2 cellular contexts compared by ENCODE assay signal in the genomic region with DNA sequence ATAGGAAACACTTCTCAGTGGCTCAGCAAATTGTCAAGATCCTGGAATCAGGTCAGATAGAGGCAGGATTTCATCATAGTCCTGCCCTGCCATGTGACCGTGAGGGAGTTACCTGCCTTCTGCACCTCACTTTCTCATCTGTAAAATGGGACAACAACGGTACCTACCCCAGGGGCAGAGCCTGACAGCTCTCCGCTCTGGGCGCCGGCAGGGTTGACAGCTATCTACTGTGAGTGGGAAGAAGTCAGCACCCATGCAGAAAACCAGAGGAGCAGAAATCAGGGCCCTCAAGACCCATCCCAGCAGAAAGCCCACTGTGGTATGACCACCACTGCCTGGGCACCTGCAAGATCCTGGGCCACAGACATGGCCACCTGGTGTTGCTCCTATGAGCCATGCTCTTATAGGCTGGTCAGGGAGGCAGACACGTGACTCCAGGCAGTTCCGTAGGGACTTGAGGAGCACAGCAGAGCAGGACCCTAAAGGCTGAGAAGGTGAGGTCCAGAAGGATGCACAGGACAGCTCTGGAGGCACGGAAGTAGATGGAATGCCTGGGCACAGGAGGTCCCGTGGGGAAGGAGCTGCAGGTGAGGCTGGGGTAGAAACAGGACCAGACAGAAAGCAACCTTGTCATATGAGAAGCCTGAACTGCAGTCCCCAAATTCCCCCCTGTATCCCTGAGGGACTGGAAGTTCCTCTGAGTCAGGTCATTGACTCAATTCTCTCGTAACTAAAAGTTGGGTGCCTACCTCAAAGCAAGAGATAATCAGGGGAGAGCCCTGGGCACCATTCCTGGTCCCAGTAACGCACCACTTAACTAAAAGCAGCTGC.
TF ChIP-seq lines count a peak whose summit lies in the region.

No MANE protein-coding gene starts in this region.

TF ChIP-seq in HepG2, 621 proteins besides CTCF, POLR2A, EP300 and RAD21:
- TF ChIP-seq, protein P1, sequence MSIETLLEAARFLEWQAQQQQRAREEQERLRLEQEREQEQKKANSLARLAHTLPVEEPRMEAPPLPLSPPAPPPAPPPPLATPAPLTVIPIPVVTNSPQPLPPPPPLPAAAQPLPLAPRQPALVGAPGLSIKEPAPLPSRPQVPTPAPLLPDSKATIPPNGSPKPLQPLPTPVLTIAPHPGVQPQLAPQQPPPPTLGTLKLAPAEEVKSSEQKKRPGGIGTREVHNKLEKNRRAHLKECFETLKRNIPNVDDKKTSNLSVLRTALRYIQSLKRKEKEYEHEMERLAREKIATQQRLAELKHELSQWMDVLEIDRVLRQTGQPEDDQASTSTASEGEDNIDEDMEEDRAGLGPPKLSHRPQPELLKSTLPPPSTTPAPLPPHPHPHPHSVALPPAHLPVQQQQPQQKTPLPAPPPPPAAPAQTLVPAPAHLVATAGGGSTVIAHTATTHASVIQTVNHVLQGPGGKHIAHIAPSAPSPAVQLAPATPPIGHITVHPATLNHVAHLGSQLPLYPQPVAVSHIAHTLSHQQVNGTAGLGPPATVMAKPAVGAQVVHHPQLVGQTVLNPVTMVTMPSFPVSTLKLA (IDR thresholded peaks at IDR 0.05), result peak; percentile 70
- no peak for TF ChIP-seq ZNF709 (CRISPR knock-in tag; IDR thresholded peaks at IDR 0.05)
- TF ChIP-seq, protein P2, sequence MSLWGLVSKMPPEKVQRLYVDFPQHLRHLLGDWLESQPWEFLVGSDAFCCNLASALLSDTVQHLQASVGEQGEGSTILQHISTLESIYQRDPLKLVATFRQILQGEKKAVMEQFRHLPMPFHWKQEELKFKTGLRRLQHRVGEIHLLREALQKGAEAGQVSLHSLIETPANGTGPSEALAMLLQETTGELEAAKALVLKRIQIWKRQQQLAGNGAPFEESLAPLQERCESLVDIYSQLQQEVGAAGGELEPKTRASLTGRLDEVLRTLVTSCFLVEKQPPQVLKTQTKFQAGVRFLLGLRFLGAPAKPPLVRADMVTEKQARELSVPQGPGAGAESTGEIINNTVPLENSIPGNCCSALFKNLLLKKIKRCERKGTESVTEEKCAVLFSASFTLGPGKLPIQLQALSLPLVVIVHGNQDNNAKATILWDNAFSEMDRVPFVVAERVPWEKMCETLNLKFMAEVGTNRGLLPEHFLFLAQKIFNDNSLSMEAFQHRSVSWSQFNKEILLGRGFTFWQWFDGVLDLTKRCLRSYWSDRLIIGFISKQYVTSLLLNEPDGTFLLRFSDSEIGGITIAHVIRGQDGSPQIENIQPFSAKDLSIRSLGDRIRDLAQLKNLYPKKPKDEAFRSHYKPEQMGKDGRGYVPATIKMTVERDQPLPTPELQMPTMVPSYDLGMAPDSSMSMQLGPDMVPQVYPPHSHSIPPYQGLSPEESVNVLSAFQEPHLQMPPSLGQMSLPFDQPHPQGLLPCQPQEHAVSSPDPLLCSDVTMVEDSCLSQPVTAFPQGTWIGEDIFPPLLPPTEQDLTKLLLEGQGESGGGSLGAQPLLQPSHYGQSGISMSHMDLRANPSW (CRISPR knock-in tag; IDR thresholded peaks at IDR 0.05; ENCODE audit: borderline replicate concordance), result no peak

TF ChIP-seq in HEK293T, 16 proteins besides CTCF, POLR2A, EP300 and RAD21:
- TF ChIP-seq ARNT (IDR thresholded peaks at IDR 0.05), result no peak
- no peak for TF ChIP-seq L3MBTL2 (conservative IDR thresholded peaks at IDR 0.05)
- no peak for TF ChIP-seq FOXA1 (IDR thresholded peaks at IDR 0.05)
- no peak for TF ChIP-seq SP1 (IDR thresholded peaks at IDR 0.05)
- no peak for TF ChIP-seq FOXM1 (IDR thresholded peaks at IDR 0.05; ENCODE audit: borderline replicate concordance)
- no peak for TF ChIP-seq ELF4 (IDR thresholded peaks at IDR 0.05)
- TF ChIP-seq ZNF384 (IDR thresholded peaks at IDR 0.05), result no peak
- no peak for TF ChIP-seq SUZ12 (IDR thresholded peaks at IDR 0.05)
- TF ChIP-seq NFRKB (IDR thresholded peaks at IDR 0.05), result no peak
- no peak for TF ChIP-seq BHLHE40 (IDR thresholded peaks at IDR 0.05; ENCODE audit: borderline replicate concordance)
- TF ChIP-seq LEF1 (IDR thresholded peaks at IDR 0.05; ENCODE audit: borderline replicate concordance), result no peak
- TF ChIP-seq PKNOX1 (IDR thresholded peaks at IDR 0.05), result no peak
- TF ChIP-seq HDGF (IDR thresholded peaks at IDR 0.05; ENCODE audit: borderline replicate concordance), result no peak
- no peak for TF ChIP-seq CTBP1 (IDR thresholded peaks at IDR 0.05; ENCODE audit: borderline replicate concordance)
- TF ChIP-seq TARDBP (IDR thresholded peaks at IDR 0.05), result no peak
- no peak for TF ChIP-seq FOXK2 (IDR thresholded peaks at IDR 0.05)
